Comparison of ENCODE assay signal across 9 cellular contexts in genomic region chr15:48177383-48177874, GRCh38. TPM values are rescaled to one million over a fixed set of nuclear protein-coding genes. Genes with fewer than 3 reads are reported as not detected.
DNase-seq lines count a peak whose midpoint lies in the region; ATAC-seq and TF ChIP-seq lines count a peak whose summit lies in the region.
"Had no signal": no experiment of that assay in that cellular context is flagged by ENCODE, and none has a peak within 500 bp of the region (broad histone marks: within the 10 kb centered on the region; RNA-seq: fewer than 3 reads in every experiment).

No MANE protein-coding gene starts in this region.

- H3K4me3 ChIP-seq in heart left ventricle, result peak overlapping the region; percentile 52 to 72 (median 65)

- ATAC-seq in GM18508 (IDR thresholded peaks at IDR 0.05; ENCODE audit: insufficient read depth, unreplicated experiment), result peak; percentile 43
- peak; percentile 57 for ATAC-seq in HG02943 (IDR thresholded peaks at IDR 0.05; ENCODE audit: low read depth, unreplicated experiment)
- peak; percentile 59 for ATAC-seq in activated naive CD8-positive, alpha-beta T cell treated with anti-CD3 and anti-CD28 coated beads, Interleukin-2, amount 50 U/mL, for 24 hours
- ATAC-seq in heart left ventricle, result peak; percentile 58 to 86 (median 79)

- 2 to 6% (median 3%) methylated on average over 15 of the region's 15 CpGs for WGBS in heart left ventricle, 4 donors

- peaks cover 0 to 14% (median 1%) of the 10 kb centered on the region in 12 donors for H3K9me3 ChIP-seq in heart left ventricle

- peaks cover 3% of the 10 kb centered on the region for H3K36me3 Mint-ChIP-seq in activated naive CD8-positive, alpha-beta T cell treated with anti-CD3 and anti-CD28 coated beads, Interleukin-2, amount 50 U/mL, for 24 hours (ENCODE audit: low read depth)
- peaks cover 27% of the 10 kb centered on the region for H3K36me3 Mint-ChIP-seq in progenitor cell of endocrine pancreas (ENCODE audit: insufficient read depth)

- no peaks in the 10 kb centered on the region for H3K36me3 ChIP-seq in heart left ventricle

- intact Hi-C loops in heart left ventricle (cut with DNase I), result no loop called here

- TF ChIP-seq CTCF in heart left ventricle (IDR thresholded peaks at IDR 0.05) (no peak), progenitor cell of endocrine pancreas (IDR thresholded peaks at IDR 0.05; ENCODE audit: unreplicated experiment) (no peak)

- H3K4me1 ChIP-seq in heart left ventricle, result peaks cover 0 to 16% (median 7%) of the 10 kb centered on the region in 12 donors

- no peak for TF ChIP-seq POLR2A in heart left ventricle (IDR thresholded peaks at IDR 0.05)

- H3K27ac Mint-ChIP-seq in activated naive CD8-positive, alpha-beta T cell treated with anti-CD3 and anti-CD28 coated beads, Interleukin-2, amount 50 U/mL, for 24 hours, result peak overlapping the region; percentile 86
- peak overlapping the region; percentile 97 for H3K27ac Mint-ChIP-seq in progenitor cell of endocrine pancreas

- peaks cover 17% of the 10 kb centered on the region for H3K27me3 Mint-ChIP-seq in activated naive CD8-positive, alpha-beta T cell treated with anti-CD3 and anti-CD28 coated beads, Interleukin-2, amount 50 U/mL, for 24 hours
- H3K27me3 Mint-ChIP-seq in progenitor cell of endocrine pancreas, result peaks cover 2% of the 10 kb centered on the region

- DNase-seq in Ammon's horn (ENCODE audit: low spot score) (peak; percentile 41), NCI-H2081 treated with DMSO at 0.1 percent for 48 hours (lab: John Stamatoyannopoulos, UW) (peak; percentile 38), heart left ventricle (no peak), progenitor cell of endocrine pancreas (ENCODE audit: low spot score, unreplicated experiment) (no peak), mucosa of gallbladder (ENCODE audit: low spot score) (no peak)
- DNase-seq in activated naive CD8-positive, alpha-beta T cell treated with anti-CD3 and anti-CD28 coated beads, Interleukin-2, amount 50 U/mL, for 24 hours, result peak; percentile 3

- H3K9me3 Mint-ChIP-seq in activated naive CD8-positive, alpha-beta T cell treated with anti-CD3 and anti-CD28 coated beads, Interleukin-2, amount 50 U/mL, for 24 hours, result peaks cover 10% of the 10 kb centered on the region
- peaks cover 27% of the 10 kb centered on the region for H3K9me3 Mint-ChIP-seq in progenitor cell of endocrine pancreas (ENCODE audit: low read depth)

- H3K4me3 Mint-ChIP-seq in activated naive CD8-positive, alpha-beta T cell treated with anti-CD3 and anti-CD28 coated beads, Interleukin-2, amount 50 U/mL, for 24 hours, result peak overlapping the region; percentile 86
- H3K4me3 Mint-ChIP-seq in progenitor cell of endocrine pancreas (ENCODE audit: low read depth), result peak overlapping the region; percentile 93

- peaks cover 13% of the 10 kb centered on the region for H3K4me1 Mint-ChIP-seq in activated naive CD8-positive, alpha-beta T cell treated with anti-CD3 and anti-CD28 coated beads, Interleukin-2, amount 50 U/mL, for 24 hours
- H3K4me1 Mint-ChIP-seq in progenitor cell of endocrine pancreas (ENCODE audit: low read depth), result peaks cover 10% of the 10 kb centered on the region

- H3K27ac ChIP-seq in heart left ventricle, result peak overlapping the region in 11 of 12 donors; percentile 17 to 91 (median 70)

- peaks cover 0 to 20% (median 0%) of the 10 kb centered on the region in 9 donors for H3K27me3 ChIP-seq in heart left ventricle

RNA-seq across cellular contexts. Expression of gene MYEF2, which starts 0.7 kb away (rescaled TPM):
- 10 to 100 TPM in 7 of 9 donors, 1 to 10 TPM in 2; 5.5 to 17.3 (median 12.4) TPM for total RNA-seq in heart left ventricle
- polyA plus RNA-seq in heart left ventricle, result 10 to 100 TPM in 1 of 2 donors, 1 to 10 TPM in 1; 7.7 to 11.1 TPM
- total RNA-seq in progenitor cell of endocrine pancreas, result 126 and 128 TPM in 2 replicates
- total RNA-seq in mucosa of gallbladder, result 41.1 TPM

RNA-seq across cellular contexts. Expression of gene CTXN2, which starts 14.0 kb away (rescaled TPM):
- total RNA-seq in heart left ventricle, result not detected
- polyA plus RNA-seq in heart left ventricle, result not detected
- 0.16 and 0.38 TPM in 2 replicates for total RNA-seq in progenitor cell of endocrine pancreas
- total RNA-seq in mucosa of gallbladder, result 0.06 TPM
- total RNA-seq: T-helper 1 cell treated with Interleukin-12 subunit alpha and Interleukin-12 subunit beta and Interleukin-4 antibody, amounts not matched to agents 30 ng/mL and 1 ng/mL, for 36 hours had no signal

RNA-seq across cellular contexts. Expression of gene SLC12A1, which starts 28.7 kb away (rescaled TPM):
- total RNA-seq in heart left ventricle (not detected), progenitor cell of endocrine pancreas (0.16 TPM in 1 of 2 replicates, not detected in the other), mucosa of gallbladder (not detected)
- not detected for polyA plus RNA-seq in heart left ventricle
- total RNA-seq: T-helper 1 cell treated with Interleukin-12 subunit alpha and Interleukin-12 subunit beta and Interleukin-4 antibody, amounts not matched to agents 30 ng/mL and 1 ng/mL, for 36 hours had no signal

RNA-seq across cellular contexts. Expression of gene SLC24A5, which starts 56.6 kb away (rescaled TPM):
- total RNA-seq in heart left ventricle, result not detected
- polyA plus RNA-seq in heart left ventricle, result not detected
- total RNA-seq in progenitor cell of endocrine pancreas, result not detected in 2 replicates
- total RNA-seq in mucosa of gallbladder, result not detected
- total RNA-seq: T-helper 1 cell treated with Interleukin-12 subunit alpha and Interleukin-12 subunit beta and Interleukin-4 antibody, amounts not matched to agents 30 ng/mL and 1 ng/mL, for 36 hours had no signal

Comparison
In these comparisons a context has a peak if more than half of its experiments do, and no peak if none do; other contexts are left out.
1. DNase-seq: peak in Ammon's horn (single experiment), NCI-H2081 treated with DMSO at 0.1 percent for 48 hours (single experiment) and activated naive CD8-positive, alpha-beta T cell treated with anti-CD3 and anti-CD28 coated beads, Interleukin-2, amount 50 U/mL, for 24 hours (single experiment); none in heart left ventricle (0 of 5), progenitor cell of endocrine pancreas (single experiment) and mucosa of gallbladder (single experiment).
2. Peak in every context shown above with its lines, with median percentiles within 50 percentile points of each other: ATAC-seq.